8 cellular contexts compared by ENCODE assay signal in the genomic region with DNA sequence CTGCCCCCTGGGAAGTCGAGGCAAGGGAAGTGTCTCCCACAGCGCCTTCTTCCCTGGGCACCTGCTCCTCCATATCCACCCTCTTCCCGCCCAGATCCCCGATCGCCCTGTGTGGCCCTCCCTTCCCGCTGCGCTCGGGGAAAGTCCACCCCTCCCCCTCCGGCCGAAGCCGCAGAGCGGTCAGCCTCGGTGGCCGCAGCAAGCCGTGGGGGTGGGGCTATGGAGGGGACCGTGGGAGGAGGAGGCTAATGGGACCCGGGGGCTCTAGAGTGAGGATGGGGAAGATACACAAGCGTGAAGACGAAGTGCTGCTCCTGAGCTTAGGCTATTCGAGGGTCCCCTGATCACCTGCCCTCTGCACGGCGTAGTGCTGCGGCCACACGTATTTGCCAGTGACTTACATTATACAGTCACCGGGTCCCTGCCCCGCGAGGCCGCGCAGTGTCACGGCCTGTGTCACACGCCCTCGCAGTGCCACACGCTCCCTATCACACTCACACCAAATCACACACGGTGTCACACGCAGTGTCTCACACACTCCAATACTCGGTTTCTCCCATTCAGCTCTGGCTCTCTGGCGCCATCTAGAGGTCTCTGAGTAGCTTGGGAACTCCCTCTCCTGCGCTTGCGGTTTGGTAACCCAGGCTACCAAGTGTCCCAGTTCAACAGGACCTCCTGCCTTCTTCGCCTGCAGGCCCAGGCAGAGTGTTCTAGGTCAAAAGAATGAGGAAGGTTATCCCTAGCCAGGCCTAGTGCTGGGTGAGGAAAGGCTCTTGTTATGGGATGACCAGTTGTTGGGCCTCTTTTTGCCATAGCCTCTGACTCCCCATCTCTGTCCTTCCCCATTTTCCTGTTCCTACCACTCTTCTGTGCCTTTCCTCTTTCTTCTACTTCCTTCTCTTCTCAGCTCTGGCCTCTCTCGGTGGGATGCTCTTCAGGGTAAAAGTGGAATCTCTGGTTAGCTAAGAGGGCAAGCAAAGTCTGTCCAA. TPM values are rescaled to one million over a fixed set of nuclear protein-coding genes. Genes with fewer than 3 reads are reported as not detected.
DNase-seq lines count a peak whose midpoint lies in the region; ATAC-seq and TF ChIP-seq lines count a peak whose summit lies in the region.

No MANE protein-coding gene starts in this region.

- H3K4me2 ChIP-seq in OCI-LY1 (ENCODE audit: low read length) = peak overlapping the region; percentile 62

- H3K27ac ChIP-seq in HUES48 (ENCODE audit: low read depth, low read length) (peak overlapping the region; percentile 71), OCI-LY1 (ENCODE audit: low read depth, low read length, poor library complexity, severe bottlenecking) (no peak overlapping the region), epithelial cell of prostate (peak overlapping the region; percentile 79)

- H3K9me2 ChIP-seq in OCI-LY1 (ENCODE audit: low read depth, low read length) = no peaks in the 10 kb centered on the region

- H4K20me1 ChIP-seq in OCI-LY1 (ENCODE audit: insufficient read depth, low read length) = no peaks in the 10 kb centered on the region

- no peaks in the 10 kb centered on the region for H3K79me2 ChIP-seq in OCI-LY1 (ENCODE audit: insufficient read depth, low read length)

- in situ Hi-C loops in Caki2 (cut with HindIII; ENCODE audit: low pct_unique_long_range_greater_than_20kb, low sequenced_read_pairs) = no loop called here

- H3K27me3 ChIP-seq in HUES48 (ENCODE audit: control insufficient read depth, insufficient read depth, low read length) = peaks cover 8% of the 10 kb centered on the region; the same call in 1 of the 2 replicates
- peaks cover 11% of the 10 kb centered on the region; the same call in 1 of the 2 replicates for H3K27me3 ChIP-seq in OCI-LY1 (ENCODE audit: insufficient read depth, low read length)
- peaks cover 94% of the 10 kb centered on the region for H3K27me3 ChIP-seq in mononuclear cell (ENCODE audit: insufficient read depth, low read length)

- H3K9me3 ChIP-seq in HUES48 (ENCODE audit: control insufficient read depth, insufficient read depth, low read length) = no peaks in the 10 kb centered on the region
- no peaks in the 10 kb centered on the region for H3K9me3 ChIP-seq in OCI-LY1 (ENCODE audit: low read length)
- no peaks in the 10 kb centered on the region for H3K9me3 ChIP-seq in mononuclear cell (ENCODE audit: low read depth, low read length)

- H3K9ac ChIP-seq in HUES48 (ENCODE audit: low read depth, low read length) (no peak overlapping the region), OCI-LY1 (ENCODE audit: low read length) (no peak overlapping the region)

- H2AFZ ChIP-seq in OCI-LY1 (ENCODE audit: low read length) = no peak overlapping the region

- H3K36me3 ChIP-seq in HUES48 (ENCODE audit: control insufficient read depth, insufficient read depth, low read length) (no peaks in the 10 kb centered on the region), OCI-LY1 (ENCODE audit: insufficient read depth, low read length) (no peaks in the 10 kb centered on the region)

- peak; percentile 90 for TF ChIP-seq CTCF in OCI-LY1 (IDR thresholded peaks at IDR 0.05; ENCODE audit: low read length)

- H3K4me3 ChIP-seq in HUES48 (ENCODE audit: low read depth, low read length) (peak overlapping the region; percentile 68), OCI-LY1 (ENCODE audit: low read depth, low read length, poor library complexity, severe bottlenecking) (peak overlapping the region; percentile 39), mononuclear cell (ENCODE audit: low read length) (peak overlapping the region; percentile 8)

- peak; percentile 88 for ATAC-seq in GM21390 (IDR thresholded peaks at IDR 0.05; ENCODE audit: unreplicated experiment)

- peaks cover 59% of the 10 kb centered on the region for H3K4me1 ChIP-seq in HUES48 (ENCODE audit: control insufficient read depth, insufficient read depth, low read length)
- H3K4me1 ChIP-seq in OCI-LY1 (ENCODE audit: insufficient read depth, low read length, severe bottlenecking) = peaks cover 7% of the 10 kb centered on the region
- H3K4me1 ChIP-seq in mononuclear cell (ENCODE audit: insufficient read depth, low read length) = peaks cover 34% of the 10 kb centered on the region

- DNase-seq in Caki2 (ENCODE audit: low read depth) = peak; percentile 94
- DNase-seq in activated T-cell treated with anti-CD3 and anti-CD28 coated beads for 24 hours (ENCODE audit: low read depth) = peak; percentile 82
- peak; percentile 75 for DNase-seq in epithelial cell of prostate (ENCODE audit: low read depth, low spot score)
- DNase-seq in stimulated activated CD8-positive, alpha-beta memory T cell treated with anti-CD3 and anti-CD28 coated beads, Interleukin-2, amount 100 ng/mL, for 1 hour (ENCODE audit: low read depth in 2 of 2) = peak; percentile 81

- H3F3A ChIP-seq in OCI-LY1 (ENCODE audit: insufficient read depth, low read length) = no peaks in the 10 kb centered on the region

RNA-seq across cellular contexts. Expression of a gene that starts 0.9 kb away (rescaled TPM):
- 27.3 and 41.1 TPM in 2 replicates for total RNA-seq in Caki2 (2014; rRNA removed; shearing (Covaris generic); ENCODE audit: low replicate concordance)
- total RNA-seq in mononuclear cell = 2.8 TPM

RNA-seq across cellular contexts. Expression of a gene that starts 44.6 kb away (rescaled TPM):
- 32.0 and 42.4 TPM in 2 replicates for total RNA-seq in Caki2 (2014; rRNA removed; shearing (Covaris generic); ENCODE audit: low replicate concordance)
- total RNA-seq in mononuclear cell = 47.1 TPM

Comparison
In these comparisons a context has a peak if more than half of its experiments do, and no peak if none do; other contexts are left out.
1. H3K4me3 ChIP-seq: peak in every context shown above with its lines; median percentile 68 in HUES48; 39 in OCI-LY1; 8 in mononuclear cell.